ENCODE assay signal across 8 cellular contexts in genomic region chr4:15149234-15149841, GRCh38.
DNase-seq lines count a peak whose midpoint lies in the region; ATAC-seq, FAIRE-seq and TF ChIP-seq lines count a peak whose summit lies in the region.

No MANE protein-coding gene starts in this region.

- intact Hi-C loops in K562 (cut with micrococcal nuclease): no loop called here
- intact Hi-C loops in sigmoid colon (cut with DNase I): loop anchor here (5.0 kb wide), 1 partner anchor 147 kb away; the partner anchor contains the start of gene CPEB2

- no peak for TF ChIP-seq POLR2A in K562 (conservative IDR thresholded peaks at IDR 0.05)
- no peak for TF ChIP-seq POLR2A in sigmoid colon (IDR thresholded peaks at IDR 0.05)

- TF ChIP-seq EP300 in K562 (IDR thresholded peaks at IDR 0.05; ENCODE audit: low read length) (no peak), sigmoid colon (IDR thresholded peaks at IDR 0.05) (no peak)

- no peak for FAIRE-seq in K562 (lab: Jason Lieb, UNC)

- BruUV-seq in K562 (replicated peaks; lab: Mats Ljungman, UMichigan): no TSS peak

- POLR2A ChIA-PET in K562 (lab: Yijun Ruan, JAX): interaction anchor here (0.6 to 1.4 kb wide), 2 partner anchors 15 to 1645 kb away, joined by 3 to 5 read pairs; no protein-coding TSS in a partner anchor

- TF ChIP-seq RAD21 in K562 (CRISPR knock-in tag; conservative IDR thresholded peaks at IDR 0.05 in 1 of 2, IDR thresholded peaks at IDR 0.05 in 1 of 2): no peak

- 46% methylated on average over 10 of the region's 10 CpGs for WGBS in K562 (ENCODE audit: insufficient coverage, low coverage, missing lambda C conversion rate)
- 71 to 77% methylated on average over 10 of the region's 10 CpGs for WGBS in sigmoid colon, 2 donors

- H3K27me3 ChIP-seq in K562 (ENCODE audit: control insufficient read depth in 2 of 2, insufficient read depth in 2 of 2, low read length in 2 of 2) (no peaks in the 10 kb centered on the region), sigmoid colon (no peaks in the 10 kb centered on the region)

- CTCF ChIA-PET in K562 (lab: Yijun Ruan, JAX; ENCODE audit: low intra/inter-chr PET ratio): no interaction called here

- peak overlapping the region; percentile 90 for H2AFZ ChIP-seq in K562 (ENCODE audit: low read depth, low read length)

- H4K20me1 ChIP-seq in K562 (replicated peaks; ENCODE audit: control insufficient read depth, insufficient read depth, low read length): no peaks in the 10 kb centered on the region

- no peaks in the 10 kb centered on the region for H3K79me2 ChIP-seq in K562 (ENCODE audit: control insufficient read depth, insufficient read depth, low read length)

- peak overlapping the region; percentile 82 for H3K27ac ChIP-seq in K562 (ENCODE audit: extremely low read depth, low read depth, low read length)
- peak overlapping the region; percentile 41 to 64 (median 50) for H3K27ac ChIP-seq in sigmoid colon

- DNase-seq in K562 (ENCODE audit: extremely low read depth in 1 of 4, low spot score in 3 of 4) (peak in 1 of 4 experiments; percentile 14), sigmoid colon (no peak), NCI-H187 treated with DMSO at 0.1 percent for 48 hours (lab: John Stamatoyannopoulos, UW) (no peak), NCI-H69 (lab: John Stamatoyannopoulos, UW) (no peak)
- DNase-seq in stimulated activated naive CD4-positive, alpha-beta T cell treated with Interleukin-2 at 50 U/mL for 16 hours (lab: John Stamatoyannopoulos, UW): no peak

- H3K4me2 ChIP-seq in K562 (ENCODE audit: insufficient read depth, low read length): peak overlapping the region; percentile 63

- ATAC-seq in GM19328 (IDR thresholded peaks at IDR 0.05; ENCODE audit: unreplicated experiment) (peak; percentile 60), HG03025 (IDR thresholded peaks at IDR 0.05; ENCODE audit: low FRiP score, unreplicated experiment) (peak; percentile 79), K562 (peak; percentile 31), GM18873 (IDR thresholded peaks at IDR 0.05; ENCODE audit: low FRiP score, unreplicated experiment) (no peak)

- H3K36me3 ChIP-seq in K562 (ENCODE audit: control insufficient read depth, insufficient read depth, low read length) (no peaks in the 10 kb centered on the region), sigmoid colon (no peaks in the 10 kb centered on the region)

- in situ Hi-C loops in K562 (cut with MboI): no loop called here

- peak overlapping the region in 1 of 2 experiments; percentile 32; a peak in 2 of 4 replicates for H3K9ac ChIP-seq in K562 (ENCODE audit: insufficient read depth in 1 of 2, low read depth in 2 of 2, low read length in 2 of 2)

- no peaks in the 10 kb centered on the region for H3K9me3 ChIP-seq in K562 (replicated peaks; ENCODE audit: control insufficient read depth, insufficient read depth, low read depth, low read length)
- H3K9me3 ChIP-seq in sigmoid colon: no peaks in the 10 kb centered on the region

- TF ChIP-seq CTCF in K562 (IDR thresholded peaks at IDR 0.05 in 2 of 3, conservative IDR thresholded peaks at IDR 0.05 in 1 of 3; ENCODE audit: insufficient read depth in 2 of 3, low read depth in 1 of 3, low read length in 3 of 3) (no peak), sigmoid colon (IDR thresholded peaks at IDR 0.05) (no peak)

- H3K4me1 ChIP-seq in K562 (replicated peaks in 1 of 2; ENCODE audit: control insufficient read depth in 2 of 2, insufficient read depth in 2 of 2, low read length in 2 of 2): peaks cover 23 to 49% of the 10 kb centered on the region in 2 experiments
- peaks cover 0 to 24% (median 16%) of the 10 kb centered on the region in 4 donors for H3K4me1 ChIP-seq in sigmoid colon

- no peaks in the 10 kb centered on the region for H3K9me1 ChIP-seq in K562 (ENCODE audit: control insufficient read depth, insufficient read depth, low read length)

- H3K4me3 ChIP-seq in K562 (no peak overlapping the region), sigmoid colon (no peak overlapping the region)

TF ChIP-seq in K562, 482 proteins besides CTCF, POLR2A, EP300 and RAD21:
- TF ChIP-seq ZMIZ1 (IDR thresholded peaks at IDR 0.05; ENCODE audit: low read depth in 2 of 2, low read length in 2 of 2): no peak
- TF ChIP-seq ELF4 (CRISPR knock-in tag; IDR thresholded peaks at IDR 0.05): 0 out of 2 replicates have a peak, but pooled peaks have one; percentile 31
- TF ChIP-seq KLF13 (tag; IDR thresholded peaks at IDR 0.05; ENCODE audit: borderline replicate concordance, low read depth): no peak
- TF ChIP-seq ZNF592 (IDR thresholded peaks at IDR 0.05): peak; percentile 53; the same call in 1 of the 2 replicates
- TF ChIP-seq NR4A1 (CRISPR knock-in tag; IDR thresholded peaks at IDR 0.05): no peak
- TF ChIP-seq NR4A1 (tag; IDR thresholded peaks at IDR 0.05): peak; percentile 66
- no peak for TF ChIP-seq CGGBP1 (CRISPR knock-in tag; IDR thresholded peaks at IDR 0.05)
- no peak for TF ChIP-seq ATF1 (CRISPR knock-in tag; IDR thresholded peaks at IDR 0.05)
- TF ChIP-seq ATF1 (tag; IDR thresholded peaks at IDR 0.05): 0 out of 2 replicates have a peak, but pooled peaks have one; percentile 44
